In genomic region chr12:51511546-51512260, GRCh38 we compare ENCODE assay signal across 26 cellular contexts.
"Had no signal": no experiment of that assay in that cellular context is flagged by ENCODE, and none has a peak within 500 bp of the region (broad histone marks: within the 10 kb centered on the region; RNA-seq: fewer than 3 reads in every experiment).

No MANE protein-coding gene starts in this region.

- H3K79me2 ChIP-seq: parathyroid adenoma had no signal

- ATAC-seq: effector memory CD8-positive, alpha-beta T cell; left cardiac atrium; left lung; mucosa of descending colon; natural killer cell treated with Interleukin-12 subunit alpha and Interleukin-12 subunit beta and Interleukin-15 and Interleukin-18, amount 100 ng/mL, for 72 hours; sciatic nerve; upper lobe of right lung had no signal

- H3K9ac ChIP-seq: parathyroid adenoma had no signal

- H3K9me3 ChIP-seq: left lung, mucosa of descending colon, neutrophil, stomach, testis, tibial artery, upper lobe of right lung, uterus had no signal

- H3K36me3 ChIP-seq: left lung, neutrophil, stomach, tibial artery, upper lobe of right lung, uterus had no signal

- DNase-seq: cortex of kidney; effector memory CD8-positive, alpha-beta T cell; head of caudate nucleus; left cardiac atrium; left lung; mesenchymal stem cell; mucosa of descending colon; naive B cell; stimulated activated CD4-positive, alpha-beta T cell treated with anti-CD3 and anti-CD28 coated beads, Interleukin-12 subunit alpha, Interleukin-12 subunit beta, amount 100 ng/mL, for 4 hours; stimulated activated CD4-positive, alpha-beta T cell treated with anti-CD3 and anti-CD28 coated beads, Interleukin-2, amount 100 ng/mL, for 24 hours; stimulated activated CD4-positive, alpha-beta T cell treated with anti-CD3 and anti-CD28 coated beads, Interleukin-4, amount 100 ng/mL, for 24 hours; stimulated activated naive CD4-positive, alpha-beta T cell treated with Interleukin-2 at 50 U/mL for 16 hours; stomach; testis; tibial artery; upper lobe of right lung; uterus had no signal

- H3K36me3 Mint-ChIP-seq: natural killer cell treated with Interleukin-12 subunit alpha and Interleukin-12 subunit beta and Interleukin-15 and Interleukin-18, amount 100 ng/mL, for 72 hours; stimulated activated effector memory CD8-positive, alpha-beta T cell treated with anti-CD3 and anti-CD28 coated beads, Interleukin-12 subunit alpha, Interleukin-12 subunit beta, amount 100 ng/mL, for 72 hours had no signal

- H3K4me1 Mint-ChIP-seq: mesothelial cell of epicardium; naive B cell; neural crest cell; stimulated activated effector memory CD8-positive, alpha-beta T cell treated with anti-CD3 and anti-CD28 coated beads, Interleukin-12 subunit alpha, Interleukin-12 subunit beta, amount 100 ng/mL, for 72 hours had no signal

- H3K9me3 Mint-ChIP-seq: effector memory CD8-positive, alpha-beta T cell; mesothelial cell of epicardium; naive B cell; natural killer cell treated with Interleukin-12 subunit alpha and Interleukin-12 subunit beta and Interleukin-15 and Interleukin-18, amount 100 ng/mL, for 72 hours; neural crest cell; stimulated activated effector memory CD8-positive, alpha-beta T cell treated with anti-CD3 and anti-CD28 coated beads, Interleukin-12 subunit alpha, Interleukin-12 subunit beta, amount 100 ng/mL, for 72 hours had no signal

- H3K4me3 Mint-ChIP-seq: effector memory CD8-positive, alpha-beta T cell; mesothelial cell of epicardium; naive B cell; natural killer cell treated with Interleukin-12 subunit alpha and Interleukin-12 subunit beta and Interleukin-15 and Interleukin-18, amount 100 ng/mL, for 72 hours; neural crest cell; stimulated activated effector memory CD8-positive, alpha-beta T cell treated with anti-CD3 and anti-CD28 coated beads, Interleukin-12 subunit alpha, Interleukin-12 subunit beta, amount 100 ng/mL, for 72 hours had no signal

- H3K4me1 ChIP-seq: left lung, parathyroid adenoma, stomach, testis, tibial artery, upper lobe of right lung, uterus had no signal

- H3K27me3 Mint-ChIP-seq: effector memory CD8-positive, alpha-beta T cell; natural killer cell treated with Interleukin-12 subunit alpha and Interleukin-12 subunit beta and Interleukin-15 and Interleukin-18, amount 100 ng/mL, for 72 hours had no signal

- H2AFZ ChIP-seq: parathyroid adenoma had no signal

- H3K27ac ChIP-seq: left lung, neutrophil, parathyroid adenoma, stomach, testis, tibial artery, upper lobe of right lung, uterus had no signal

- H3K27ac Mint-ChIP-seq: effector memory CD8-positive, alpha-beta T cell; mesothelial cell of epicardium; natural killer cell treated with Interleukin-12 subunit alpha and Interleukin-12 subunit beta and Interleukin-15 and Interleukin-18, amount 100 ng/mL, for 72 hours; progenitor cell of endocrine pancreas; stimulated activated effector memory CD8-positive, alpha-beta T cell treated with anti-CD3 and anti-CD28 coated beads, Interleukin-12 subunit alpha, Interleukin-12 subunit beta, amount 100 ng/mL, for 72 hours had no signal

- H3K4me3 ChIP-seq: left lung, mucosa of descending colon, smooth muscle cell, stomach, testis, tibial artery, upper lobe of right lung, uterus had no signal

- H3K27me3 ChIP-seq: left lung, neutrophil, stomach, testis, tibial artery, upper lobe of right lung, uterus had no signal

- H3K4me2 ChIP-seq: smooth muscle cell had no signal
